In the genomic region with DNA sequence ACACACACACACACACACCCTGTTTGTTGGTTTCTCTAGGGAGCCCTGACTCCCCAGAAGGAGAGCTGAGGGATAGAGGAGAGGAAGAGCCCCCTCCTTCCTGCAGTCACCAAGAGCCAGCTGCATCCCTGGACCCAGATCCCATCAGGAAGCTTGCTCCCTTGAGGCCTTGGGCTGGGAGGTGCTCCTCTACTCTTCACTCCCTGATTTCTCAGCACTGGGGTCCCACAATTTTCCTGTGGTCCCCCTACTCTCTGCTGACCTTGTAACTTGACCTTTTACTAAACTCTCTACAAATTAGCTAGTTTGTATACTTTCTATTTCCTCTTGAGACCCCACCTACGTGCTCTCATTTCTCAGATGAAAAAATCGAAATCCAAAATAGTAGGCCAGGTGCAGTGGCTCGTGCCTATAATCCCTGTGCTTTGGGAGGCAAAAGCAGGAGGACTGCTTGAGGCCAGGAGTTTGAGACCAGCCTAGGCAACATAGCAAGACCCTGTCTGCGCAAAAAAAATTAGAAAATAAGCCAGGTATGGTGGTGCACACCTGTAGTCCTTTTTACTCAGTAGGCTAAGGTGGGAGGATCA, we compare ENCODE assay signal across 3 cellular contexts.
TF ChIP-seq lines count a peak whose summit lies in the region.

No MANE protein-coding gene starts in this region.

TF ChIP-seq in HEK293, 187 proteins besides CTCF, POLR2A, EP300 and RAD21:
- no peak for TF ChIP-seq OSR2 (tag by site-specific recombination; IDR thresholded peaks at IDR 0.05)
- TF ChIP-seq, protein P1, sequence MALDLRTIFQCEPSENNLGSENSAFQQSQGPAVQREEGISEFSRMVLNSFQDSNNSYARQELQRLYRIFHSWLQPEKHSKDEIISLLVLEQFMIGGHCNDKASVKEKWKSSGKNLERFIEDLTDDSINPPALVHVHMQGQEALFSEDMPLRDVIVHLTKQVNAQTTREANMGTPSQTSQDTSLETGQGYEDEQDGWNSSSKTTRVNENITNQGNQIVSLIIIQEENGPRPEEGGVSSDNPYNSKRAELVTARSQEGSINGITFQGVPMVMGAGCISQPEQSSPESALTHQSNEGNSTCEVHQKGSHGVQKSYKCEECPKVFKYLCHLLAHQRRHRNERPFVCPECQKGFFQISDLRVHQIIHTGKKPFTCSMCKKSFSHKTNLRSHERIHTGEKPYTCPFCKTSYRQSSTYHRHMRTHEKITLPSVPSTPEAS (tag by site-specific recombination; IDR thresholded peaks at IDR 0.05): 0 out of 2 replicates have a peak, but pooled peaks have one; percentile 17
- no peak for TF ChIP-seq ZNF830 (tag by site-specific recombination; IDR thresholded peaks at IDR 0.05; ENCODE audit: low read depth)
TF ChIP-seq in HEK293: peak in this region for 1.

TF ChIP-seq in GM12878, 131 proteins besides CTCF, POLR2A, EP300 and RAD21:
- no peak for TF ChIP-seq BACH1 (IDR thresholded peaks at IDR 0.05; ENCODE audit: borderline replicate concordance)
- no peak for TF ChIP-seq CHD1 (IDR thresholded peaks at IDR 0.05; ENCODE audit: low read depth, low read length)
- TF ChIP-seq SP1 (IDR thresholded peaks at IDR 0.05; ENCODE audit: low read depth, low read length): no peak
- TF ChIP-seq SREBF1 (IDR thresholded peaks at IDR 0.05; ENCODE audit: low read length): no peak
- no peak for TF ChIP-seq NFIC (IDR thresholded peaks at IDR 0.05; ENCODE audit: low read depth, low read length)
- TF ChIP-seq MEF2A (IDR thresholded peaks at IDR 0.05; ENCODE audit: insufficient read depth, low read depth, low read length): 0 out of 2 replicates have a peak, but pooled peaks have one; percentile 24
- TF ChIP-seq KLF5 (IDR thresholded peaks at IDR 0.05; ENCODE audit: partially characterized antibody): no peak
- TF ChIP-seq, protein P2, sequence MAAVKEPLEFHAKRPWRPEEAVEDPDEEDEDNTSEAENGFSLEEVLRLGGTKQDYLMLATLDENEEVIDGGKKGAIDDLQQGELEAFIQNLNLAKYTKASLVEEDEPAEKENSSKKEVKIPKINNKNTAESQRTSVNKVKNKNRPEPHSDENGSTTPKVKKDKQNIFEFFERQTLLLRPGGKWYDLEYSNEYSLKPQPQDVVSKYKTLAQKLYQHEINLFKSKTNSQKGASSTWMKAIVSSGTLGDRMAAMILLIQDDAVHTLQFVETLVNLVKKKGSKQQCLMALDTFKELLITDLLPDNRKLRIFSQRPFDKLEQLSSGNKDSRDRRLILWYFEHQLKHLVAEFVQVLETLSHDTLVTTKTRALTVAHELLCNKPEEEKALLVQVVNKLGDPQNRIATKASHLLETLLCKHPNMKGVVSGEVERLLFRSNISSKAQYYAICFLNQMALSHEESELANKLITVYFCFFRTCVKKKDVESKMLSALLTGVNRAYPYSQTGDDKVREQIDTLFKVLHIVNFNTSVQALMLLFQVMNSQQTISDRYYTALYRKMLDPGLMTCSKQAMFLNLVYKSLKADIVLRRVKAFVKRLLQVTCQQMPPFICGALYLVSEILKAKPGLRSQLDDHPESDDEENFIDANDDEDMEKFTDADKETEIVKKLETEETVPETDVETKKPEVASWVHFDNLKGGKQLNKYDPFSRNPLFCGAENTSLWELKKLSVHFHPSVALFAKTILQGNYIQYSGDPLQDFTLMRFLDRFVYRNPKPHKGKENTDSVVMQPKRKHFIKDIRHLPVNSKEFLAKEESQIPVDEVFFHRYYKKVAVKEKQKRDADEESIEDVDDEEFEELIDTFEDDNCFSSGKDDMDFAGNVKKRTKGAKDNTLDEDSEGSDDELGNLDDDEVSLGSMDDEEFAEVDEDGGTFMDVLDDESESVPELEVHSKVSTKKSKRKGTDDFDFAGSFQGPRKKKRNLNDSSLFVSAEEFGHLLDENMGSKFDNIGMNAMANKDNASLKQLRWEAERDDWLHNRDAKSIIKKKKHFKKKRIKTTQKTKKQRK (IDR thresholded peaks at IDR 0.05; ENCODE audit: low read depth, low read length): no peak
- TF ChIP-seq, protein P3, sequence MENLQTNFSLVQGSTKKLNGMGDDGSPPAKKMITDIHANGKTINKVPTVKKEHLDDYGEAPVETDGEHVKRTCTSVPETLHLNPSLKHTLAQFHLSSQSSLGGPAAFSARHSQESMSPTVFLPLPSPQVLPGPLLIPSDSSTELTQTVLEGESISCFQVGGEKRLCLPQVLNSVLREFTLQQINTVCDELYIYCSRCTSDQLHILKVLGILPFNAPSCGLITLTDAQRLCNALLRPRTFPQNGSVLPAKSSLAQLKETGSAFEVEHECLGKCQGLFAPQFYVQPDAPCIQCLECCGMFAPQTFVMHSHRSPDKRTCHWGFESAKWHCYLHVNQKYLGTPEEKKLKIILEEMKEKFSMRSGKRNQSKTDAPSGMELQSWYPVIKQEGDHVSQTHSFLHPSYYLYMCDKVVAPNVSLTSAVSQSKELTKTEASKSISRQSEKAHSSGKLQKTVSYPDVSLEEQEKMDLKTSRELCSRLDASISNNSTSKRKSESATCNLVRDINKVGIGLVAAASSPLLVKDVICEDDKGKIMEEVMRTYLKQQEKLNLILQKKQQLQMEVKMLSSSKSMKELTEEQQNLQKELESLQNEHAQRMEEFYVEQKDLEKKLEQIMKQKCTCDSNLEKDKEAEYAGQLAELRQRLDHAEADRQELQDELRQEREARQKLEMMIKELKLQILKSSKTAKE (IDR thresholded peaks at IDR 0.05; ENCODE audit: low read depth, poor library complexity, severe bottlenecking): no peak
- TF ChIP-seq MEF2B (IDR thresholded peaks at IDR 0.05; ENCODE audit: partially characterized antibody, poor library complexity, severe bottlenecking): peak; percentile 28
- no peak for TF ChIP-seq CHD2 (IDR thresholded peaks at IDR 0.05; ENCODE audit: borderline replicate concordance, low read depth, low read length)
- TF ChIP-seq POLR2AphosphoS5 (IDR thresholded peaks at IDR 0.05; ENCODE audit: low read length): no peak
- TF ChIP-seq RBBP5 (conservative IDR thresholded peaks at IDR 0.05): no peak
- no peak for TF ChIP-seq POLR2AphosphoS2 (IDR thresholded peaks at IDR 0.05; ENCODE audit: low read depth, low read length)
- no peak for TF ChIP-seq SUZ12 (IDR thresholded peaks at IDR 0.05; ENCODE audit: unreplicated experiment)
- TF ChIP-seq SMAD5 (IDR thresholded peaks at IDR 0.05; ENCODE audit: low read depth): no peak
- no peak for TF ChIP-seq NR2C1 (IDR thresholded peaks at IDR 0.05)
- TF ChIP-seq ZNF274 (IDR thresholded peaks at IDR 0.05; ENCODE audit: insufficient read depth, insufficient read length): no peak
- TF ChIP-seq BHLHE40 (IDR thresholded peaks at IDR 0.05; ENCODE audit: borderline replicate concordance in 1 of 2, low read depth in 2 of 2, low read length in 1 of 2): peak; percentile 18 to 32; a peak in 1 of 4 replicates
- TF ChIP-seq GABPA (IDR thresholded peaks at IDR 0.05; ENCODE audit: low read depth): no peak
- TF ChIP-seq SIX5 (IDR thresholded peaks at IDR 0.05; ENCODE audit: low read depth, low read length, severe bottlenecking): no peak
- TF ChIP-seq EED (IDR thresholded peaks at IDR 0.05; ENCODE audit: low read depth): peak; percentile 71
- TF ChIP-seq NR2F1 (conservative IDR thresholded peaks at IDR 0.05): peak; percentile 63

TF ChIP-seq in HepG2, 621 proteins besides CTCF, POLR2A, EP300 and RAD21:
- no peak for TF ChIP-seq SATB2 (CRISPR knock-in tag; IDR thresholded peaks at IDR 0.05)
- TF ChIP-seq KMT2A (CRISPR knock-in tag; IDR thresholded peaks at IDR 0.05): no peak
- TF ChIP-seq ZNF10 (CRISPR knock-in tag; IDR thresholded peaks at IDR 0.05; ENCODE audit: borderline replicate concordance, low read depth): no peak
- no peak for TF ChIP-seq GABPA (IDR thresholded peaks at IDR 0.05; ENCODE audit: low read depth, low read length)
- TF ChIP-seq GABPA (CRISPR knock-in tag; IDR thresholded peaks at IDR 0.05; ENCODE audit: low read depth): no peak
- no peak for TF ChIP-seq ZNF451 (CRISPR knock-in tag; IDR thresholded peaks at IDR 0.05)
- TF ChIP-seq, protein P4, sequence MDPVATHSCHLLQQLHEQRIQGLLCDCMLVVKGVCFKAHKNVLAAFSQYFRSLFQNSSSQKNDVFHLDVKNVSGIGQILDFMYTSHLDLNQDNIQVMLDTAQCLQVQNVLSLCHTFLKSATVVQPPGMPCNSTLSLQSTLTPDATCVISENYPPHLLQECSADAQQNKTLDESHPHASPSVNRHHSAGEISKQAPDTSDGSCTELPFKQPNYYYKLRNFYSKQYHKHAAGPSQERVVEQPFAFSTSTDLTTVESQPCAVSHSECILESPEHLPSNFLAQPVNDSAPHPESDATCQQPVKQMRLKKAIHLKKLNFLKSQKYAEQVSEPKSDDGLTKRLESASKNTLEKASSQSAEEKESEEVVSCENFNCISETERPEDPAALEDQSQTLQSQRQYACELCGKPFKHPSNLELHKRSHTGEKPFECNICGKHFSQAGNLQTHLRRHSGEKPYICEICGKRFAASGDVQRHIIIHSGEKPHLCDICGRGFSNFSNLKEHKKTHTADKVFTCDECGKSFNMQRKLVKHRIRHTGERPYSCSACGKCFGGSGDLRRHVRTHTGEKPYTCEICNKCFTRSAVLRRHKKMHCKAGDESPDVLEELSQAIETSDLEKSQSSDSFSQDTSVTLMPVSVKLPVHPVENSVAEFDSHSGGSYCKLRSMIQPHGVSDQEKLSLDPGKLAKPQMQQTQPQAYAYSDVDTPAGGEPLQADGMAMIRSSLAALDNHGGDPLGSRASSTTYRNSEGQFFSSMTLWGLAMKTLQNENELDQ (CRISPR knock-in tag; IDR thresholded peaks at IDR 0.05; ENCODE audit: borderline replicate concordance): no peak
- no peak for TF ChIP-seq SMC3 (IDR thresholded peaks at IDR 0.05; ENCODE audit: low read length)
- no peak for TF ChIP-seq FOXP1 (IDR thresholded peaks at IDR 0.05)
- no peak for TF ChIP-seq FOXP1 (CRISPR knock-in tag; IDR thresholded peaks at IDR 0.05)
- TF ChIP-seq, protein P5, sequence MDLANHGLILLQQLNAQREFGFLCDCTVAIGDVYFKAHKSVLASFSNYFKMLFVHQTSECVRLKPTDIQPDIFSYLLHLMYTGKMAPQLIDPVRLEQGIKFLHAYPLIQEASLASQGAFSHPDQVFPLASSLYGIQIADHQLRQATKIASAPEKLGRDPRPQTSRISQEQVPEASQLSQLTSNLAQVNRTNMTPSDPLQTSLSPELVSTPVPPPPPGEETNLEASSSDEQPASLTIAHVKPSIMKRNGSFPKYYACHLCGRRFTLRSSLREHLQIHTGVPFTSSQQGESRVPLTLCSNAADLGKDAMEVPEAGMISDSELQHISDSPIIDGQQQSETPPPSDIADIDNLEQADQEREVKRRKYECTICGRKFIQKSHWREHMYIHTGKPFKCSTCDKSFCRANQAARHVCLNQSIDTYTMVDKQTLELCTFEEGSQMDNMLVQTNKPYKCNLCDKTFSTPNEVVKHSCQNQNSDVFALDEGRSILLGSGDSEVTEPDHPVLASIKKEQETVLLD (CRISPR knock-in tag; IDR thresholded peaks at IDR 0.05; ENCODE audit: low read depth): no peak
- TF ChIP-seq U2AF2 (IDR thresholded peaks at IDR 0.05; ENCODE audit: low read depth, low read length): no peak
- TF ChIP-seq ZFP36L2 (CRISPR knock-in tag; IDR thresholded peaks at IDR 0.05): no peak
- TF ChIP-seq ZNF724P (CRISPR knock-in tag; IDR thresholded peaks at IDR 0.05; ENCODE audit: borderline replicate concordance): no peak
- no peak for TF ChIP-seq ZNF138 (CRISPR knock-in tag; IDR thresholded peaks at IDR 0.05; ENCODE audit: low read depth)
- TF ChIP-seq FOXA1 (IDR thresholded peaks at IDR 0.05): no peak
- no peak for TF ChIP-seq FOXA1 (CRISPR knock-in tag; IDR thresholded peaks at IDR 0.05)
- no peak for TF ChIP-seq RAD51 (IDR thresholded peaks at IDR 0.05; ENCODE audit: borderline replicate concordance)
- no peak for TF ChIP-seq ARNT (IDR thresholded peaks at IDR 0.05)
- TF ChIP-seq, protein P3 (CRISPR knock-in tag; IDR thresholded peaks at IDR 0.05; ENCODE audit: borderline replicate concordance): no peak
- no peak for TF ChIP-seq HOXA5 (CRISPR knock-in tag; IDR thresholded peaks at IDR 0.05)
- TF ChIP-seq HDAC1 (CRISPR knock-in tag; IDR thresholded peaks at IDR 0.05): no peak
